ENCODE assay signal across 9 cellular contexts in the genomic region with DNA sequence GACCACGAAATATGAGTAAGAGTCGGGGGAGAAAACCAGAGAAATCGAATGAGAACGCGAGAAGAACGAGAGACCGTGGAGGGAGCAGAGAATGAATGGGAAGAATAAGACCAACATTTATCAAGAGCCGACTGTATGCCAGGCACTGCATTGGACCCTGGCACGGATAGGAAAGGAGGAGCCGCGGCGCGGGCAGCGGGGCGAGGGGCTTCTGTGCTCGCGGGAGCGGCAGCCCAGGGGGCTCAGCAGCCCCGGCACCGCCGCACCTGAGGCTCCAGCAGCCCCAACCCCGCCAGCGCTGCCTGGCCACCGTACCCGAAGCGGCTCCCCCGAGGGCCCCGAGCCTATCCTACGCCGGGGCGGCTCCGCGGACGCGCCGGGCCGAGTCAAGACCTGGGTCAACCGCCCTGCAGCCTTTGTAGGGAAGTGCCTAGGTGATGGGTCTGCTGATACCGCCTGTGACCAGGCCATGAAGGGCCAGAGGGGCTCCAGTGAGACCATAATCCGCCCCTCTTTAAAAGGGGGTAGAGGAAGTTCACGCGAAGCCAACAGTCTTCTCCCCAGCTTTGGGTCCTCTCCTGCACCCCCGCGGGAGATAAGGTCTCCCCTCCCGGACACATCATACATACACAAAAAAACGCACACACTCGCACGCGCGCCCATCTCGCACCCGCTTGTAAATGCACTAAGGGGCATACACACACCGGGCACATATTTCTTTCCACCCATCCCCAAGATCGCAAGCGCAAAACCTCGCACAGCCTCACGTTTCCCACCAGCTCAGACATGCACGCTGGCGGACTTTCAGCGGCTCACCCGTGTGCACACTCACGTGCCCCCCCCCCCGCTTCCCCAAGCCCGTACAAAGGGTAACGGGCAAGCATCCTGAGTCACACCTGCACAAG. TPM values are rescaled to one million over a fixed set of nuclear protein-coding genes. Genes with fewer than 3 reads are reported as not detected.
DNase-seq lines count a peak whose midpoint lies in the region; FAIRE-seq and TF ChIP-seq lines count a peak whose summit lies in the region.
"Had no signal": no experiment of that assay in that cellular context is flagged by ENCODE, and none has a peak within 500 bp of the region (broad histone marks: within the 10 kb centered on the region; RNA-seq: fewer than 3 reads in every experiment).

No MANE protein-coding gene starts in this region.

- POLR2A ChIA-PET in activated CD4-positive, alpha-beta memory T cell treated with anti-CD3 and anti-CD28 coated beads, Interleukin-2, amount 10 ng/mL, durations not matched to agents 7 days and 5 days (lab: Charles Lee) = interaction anchor here (0.9 to 1.5 kb wide), 3 partner anchors 15 to 72 kb away, joined by 3 to 5 read pairs (median 4); no protein-coding TSS in a partner anchor

- no peak for DNase-seq in AG09309 (ENCODE audit: low read depth)
- peak; percentile 18 for DNase-seq in HT1080 (ENCODE audit: low read depth)
- no peak for DNase-seq in activated CD4-positive, alpha-beta memory T cell treated with anti-CD3 and anti-CD28 coated beads, Interleukin-2, amount 10 ng/mL, durations not matched to agents 7 days and 5 days
- peak; percentile 25 to 37 for DNase-seq in frontal cortex (ENCODE audit: low spot score in 2 of 2)
- no peak for DNase-seq in dermis blood vessel endothelial cell
- no peak for DNase-seq in MV-4-11 (lab: John Stamatoyannopoulos, UW)
- DNase-seq in SHP77 treated with DMSO at 0.1 percent for 48 hours (lab: John Stamatoyannopoulos, UW) = no peak

- no peak for TF ChIP-seq CTCF in AG09309 (IDR thresholded peaks at IDR 0.05; ENCODE audit: control insufficient read depth, insufficient read depth, low read depth, low read length, missing control alignments)

- peak overlapping the region; percentile 72 for H3K4me3 Mint-ChIP-seq in activated CD4-positive, alpha-beta memory T cell treated with anti-CD3 and anti-CD28 coated beads, Interleukin-2, amount 10 ng/mL, durations not matched to agents 7 days and 5 days

- H3K27ac Mint-ChIP-seq in activated CD4-positive, alpha-beta memory T cell treated with anti-CD3 and anti-CD28 coated beads, Interleukin-2, amount 10 ng/mL, durations not matched to agents 7 days and 5 days = no peak overlapping the region

- CTCF ChIA-PET in activated CD4-positive, alpha-beta memory T cell treated with anti-CD3 and anti-CD28 coated beads, Interleukin-2, amount 10 ng/mL, durations not matched to agents 7 days and 5 days (lab: Charles Lee) = interaction anchor here (0.7 to 7.7 kb wide), 35 partner anchors 12 to 669 kb away, joined by 3 to 102 read pairs (median 5); a partner anchor contains a TSS

- peaks cover 32% of the 10 kb centered on the region for H3K4me1 Mint-ChIP-seq in activated CD4-positive, alpha-beta memory T cell treated with anti-CD3 and anti-CD28 coated beads, Interleukin-2, amount 10 ng/mL, durations not matched to agents 7 days and 5 days

- no peaks in the 10 kb centered on the region for H3K36me3 Mint-ChIP-seq in activated CD4-positive, alpha-beta memory T cell treated with anti-CD3 and anti-CD28 coated beads, Interleukin-2, amount 10 ng/mL, durations not matched to agents 7 days and 5 days (ENCODE audit: low read depth)

- no peak for FAIRE-seq in frontal cortex (lab: Jason Lieb, UNC)
- FAIRE-seq: bronchial epithelial cell had no signal

- H3K4me3 ChIP-seq in AG09309 (ENCODE audit: control insufficient read depth, low read depth, low read length) (peak overlapping the region; percentile 28), skin epidermis (peak overlapping the region; percentile 22 to 50 (median 41))

- no peaks in the 10 kb centered on the region for H3K9me3 Mint-ChIP-seq in activated CD4-positive, alpha-beta memory T cell treated with anti-CD3 and anti-CD28 coated beads, Interleukin-2, amount 10 ng/mL, durations not matched to agents 7 days and 5 days

- H3K27me3 Mint-ChIP-seq in activated CD4-positive, alpha-beta memory T cell treated with anti-CD3 and anti-CD28 coated beads, Interleukin-2, amount 10 ng/mL, durations not matched to agents 7 days and 5 days = peaks cover 52% of the 10 kb centered on the region

- H3K27ac ChIP-seq in skin epidermis = peak overlapping the region in 1 of 21 experiments; percentile 50

RNA-seq across cellular contexts. Expression of a gene that starts 1.0 kb away (rescaled TPM):
- total RNA-seq in HT1080 (2014; rRNA removed; shearing (Covaris generic)) = 5.6 and 11.3 TPM in 2 replicates
- polyA plus RNA-seq in HT1080 (2015; cell fraction: cytosol; rRNA removed) = 23.4 and 26.4 TPM in 2 replicates
- 7.6 and 9.5 TPM in 2 replicates for polyA plus RNA-seq in HT1080 (2015; cell fraction: nucleus; rRNA removed)
- under 1 TPM; 0.35 to 0.50 TPM for total RNA-seq in activated CD4-positive, alpha-beta memory T cell treated with anti-CD3 and anti-CD28 coated beads, Interleukin-2, amount 10 ng/mL, durations not matched to agents 7 days and 5 days
- total RNA-seq in frontal cortex = 0.41 TPM
- total RNA-seq in dermis blood vessel endothelial cell = 0.14 and 0.51 TPM in 2 replicates
- total RNA-seq: bronchial epithelial cell had no signal

RNA-seq across cellular contexts. Expression of a gene that starts 32.4 kb away (rescaled TPM):
- 81.0 and 87.2 TPM in 2 replicates for total RNA-seq in HT1080 (2014; rRNA removed; shearing (Covaris generic))
- 39.4 and 58.6 TPM in 2 replicates for polyA plus RNA-seq in HT1080 (2015; cell fraction: cytosol; rRNA removed)
- 80.0 and 114 TPM in 2 replicates for polyA plus RNA-seq in HT1080 (2015; cell fraction: nucleus; rRNA removed)
- total RNA-seq in activated CD4-positive, alpha-beta memory T cell treated with anti-CD3 and anti-CD28 coated beads, Interleukin-2, amount 10 ng/mL, durations not matched to agents 7 days and 5 days = 100 to 1,000 TPM in 1 of 2 experiments, 10 to 100 TPM in 1; 94.5 to 101 TPM
- total RNA-seq in frontal cortex (4.1 TPM), dermis blood vessel endothelial cell (57.7 and 101 TPM in 2 replicates)

RNA-seq across cellular contexts. Expression of a gene that starts 56.1 kb away (rescaled TPM):
- 13.6 and 14.5 TPM in 2 replicates for total RNA-seq in HT1080 (2014; rRNA removed; shearing (Covaris generic))
- polyA plus RNA-seq in HT1080 (2015; cell fraction: cytosol; rRNA removed) = 17.7 and 19.4 TPM in 2 replicates
- polyA plus RNA-seq in HT1080 (2015; cell fraction: nucleus; rRNA removed) = 36.2 and 36.7 TPM in 2 replicates
- 10 to 100 TPM; 29.9 to 31.7 TPM for total RNA-seq in activated CD4-positive, alpha-beta memory T cell treated with anti-CD3 and anti-CD28 coated beads, Interleukin-2, amount 10 ng/mL, durations not matched to agents 7 days and 5 days
- total RNA-seq in frontal cortex = 2.0 TPM
- total RNA-seq in dermis blood vessel endothelial cell = 16.7 and 18.4 TPM in 2 replicates

Comparison
In these comparisons a context has a peak if more than half of its experiments do, and no peak if none do; other contexts are left out.
1. DNase-seq: peak in HT1080 (single experiment) and frontal cortex (2 of 2); none in AG09309 (single experiment), activated CD4-positive, alpha-beta memory T cell treated with anti-CD3 and anti-CD28 coated beads, Interleukin-2, amount 10 ng/mL, durations not matched to agents 7 days and 5 days (single experiment), dermis blood vessel endothelial cell (single experiment), MV-4-11 (single experiment) and SHP77 treated with DMSO at 0.1 percent for 48 hours (single experiment).
2. RNA of a gene that starts 32.4 kb away (total RNA-seq): 94.5 to 101 TPM in activated CD4-positive, alpha-beta memory T cell treated with anti-CD3 and anti-CD28 coated beads, Interleukin-2, amount 10 ng/mL, durations not matched to agents 7 days and 5 days, 81.0 to 87.2 TPM in HT1080 and 57.7 to 101 TPM in dermis blood vessel endothelial cell; 4.1 TPM in frontal cortex (single experiment); every median in the first group is over 10 times any median in the second.